7 cellular contexts compared by ENCODE assay signal in the genomic region with DNA sequence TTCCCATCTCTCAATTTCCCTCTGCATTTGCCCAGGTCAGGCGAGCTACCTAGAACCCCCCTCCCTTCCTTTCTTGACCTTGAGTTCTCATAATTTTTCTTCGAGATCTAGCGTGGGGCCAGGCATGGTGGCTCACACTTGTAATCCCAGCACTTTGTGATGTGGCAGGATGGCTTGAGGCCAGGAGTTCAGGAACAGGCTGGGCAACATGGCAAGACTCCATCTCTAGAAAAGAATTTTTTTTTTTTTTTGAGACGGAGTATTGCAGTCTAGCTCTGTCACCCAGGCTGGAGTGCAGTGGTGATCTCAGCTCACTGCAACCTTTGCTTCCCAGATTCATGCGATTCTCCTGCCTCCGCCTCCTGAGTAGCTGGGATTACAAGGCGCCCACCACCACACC.
"Had no signal": no experiment of that assay in that cellular context is flagged by ENCODE, and none has a peak within 500 bp of the region (broad histone marks: within the 10 kb centered on the region; RNA-seq: fewer than 3 reads in every experiment).

No MANE protein-coding gene starts in this region.

- ATAC-seq: GM23338 had no signal

- H3K27ac Mint-ChIP-seq: GM23338, H9 had no signal

- H2AFZ ChIP-seq: GM23338 had no signal

- H3K4me2 ChIP-seq: GM23338 had no signal

- FAIRE-seq: H1, H54, HTR-8/SVneo had no signal

- H3K4me1 Mint-ChIP-seq: GM23338 had no signal

- H3K4me3 ChIP-seq: GM23338 had no signal

- H3K4me3 Mint-ChIP-seq: GM23338, H9 had no signal

- H3K9me3 Mint-ChIP-seq: GM23338 had no signal

- DNase-seq: H9, HCEC 1CT, IMR-90 had no signal
